ENCODE assay signal across 10 cellular contexts in the genomic region with DNA sequence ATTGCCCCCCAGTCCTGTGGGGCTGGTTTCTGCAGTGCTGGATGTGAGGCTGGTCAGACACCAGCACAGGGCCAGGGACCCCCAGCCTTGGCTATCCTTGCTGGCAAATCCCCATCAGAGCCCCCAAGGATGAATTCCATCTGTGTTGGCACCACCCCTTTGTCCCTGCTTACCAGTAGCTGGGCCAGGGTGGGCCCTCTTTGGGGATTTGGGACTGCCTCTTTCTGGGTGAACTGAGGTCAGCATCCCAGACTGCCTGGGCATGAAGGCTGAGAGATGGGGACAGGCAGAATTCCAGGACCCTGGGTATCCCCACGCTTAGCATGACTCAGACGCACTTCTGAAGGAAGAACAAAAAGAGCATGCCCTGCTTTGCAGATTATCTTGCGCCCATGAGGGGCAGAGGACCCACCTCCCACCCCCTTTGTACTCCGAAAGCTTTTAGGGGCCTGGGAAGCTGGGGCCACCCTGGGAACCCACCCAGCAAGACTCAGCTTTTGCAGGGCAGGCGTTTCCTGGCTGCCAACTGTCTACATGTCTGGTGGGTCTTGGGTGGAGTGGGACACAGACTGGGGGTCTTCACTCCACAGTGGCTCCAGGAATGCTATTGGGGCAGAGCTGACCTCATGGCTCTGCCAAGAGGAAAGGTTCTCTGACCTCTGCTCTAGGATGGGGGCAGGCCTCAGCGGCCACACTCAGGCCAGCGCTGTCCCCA. TPM values are rescaled to one million over a fixed set of nuclear protein-coding genes. Genes with fewer than 3 reads are reported as not detected.
DNase-seq lines count a peak whose midpoint lies in the region; ATAC-seq and TF ChIP-seq lines count a peak whose summit lies in the region.
"Had no signal": no experiment of that assay in that cellular context is flagged by ENCODE, and none has a peak within 500 bp of the region (broad histone marks: within the 10 kb centered on the region; RNA-seq: fewer than 3 reads in every experiment).

No MANE protein-coding gene starts in this region.

- TF ChIP-seq CTCF in type B pancreatic cell (conservative IDR thresholded peaks at IDR 0.05), result no peak
- no peak for TF ChIP-seq CTCF in GM10248 (IDR thresholded peaks at IDR 0.05; ENCODE audit: control extremely low read depth, extremely low read depth, low read depth, missing control alignments)

- H3K27me3 Mint-ChIP-seq in type B pancreatic cell, result peaks cover 16% of the 10 kb centered on the region
- H3K27me3 Mint-ChIP-seq: IgD-negative memory B cell had no signal

- DNase-seq in Right ventricle myocardium inferior (ENCODE audit: missing footprints) (no peak), cardiac septum (ENCODE audit: low spot score) (no peak), fibroblast of peridontal ligament (ENCODE audit: extremely low read depth) (peak; percentile 25), type B pancreatic cell (ENCODE audit: extremely low spot score, unreplicated experiment) (no peak), inferior parietal cortex (ENCODE audit: extremely low spot score) (no peak), T1000 (lab: John Stamatoyannopoulos, UW) (no peak), GM10248 (ENCODE audit: extremely low spot score) (no peak)
- DNase-seq: NCI-H2029 treated with DMSO at 0.1 percent for 48 hours had no signal

- POLR2A ChIA-PET in GM10248 (lab: Yijun Ruan, JAX), result interaction anchor here (0.6 kb wide), 1 partner anchor 12 kb away, joined by 4 read pairs; no protein-coding TSS in a partner anchor

- peaks cover 8% of the 10 kb centered on the region for H3K9me3 Mint-ChIP-seq in type B pancreatic cell

- peaks cover 22% of the 10 kb centered on the region for H3K4me1 Mint-ChIP-seq in type B pancreatic cell (ENCODE audit: unreplicated experiment)
- H3K4me1 Mint-ChIP-seq: IgD-negative memory B cell had no signal

- CTCF ChIA-PET in GM10248 (lab: Yijun Ruan, JAX), result interaction anchor here (0.6 to 2.6 kb wide), 8 partner anchors 10 to 442 kb away, joined by 3 to 18 read pairs (median 4); no protein-coding TSS in a partner anchor

- peak overlapping the region; percentile 75 for H3K27ac Mint-ChIP-seq in type B pancreatic cell

- intact Hi-C loops in Right ventricle myocardium inferior (cut with DNase I) (loop anchor here (1.0 to 2.0 kb wide), 3 partner anchors 267 to 447 kb away; no protein-coding TSS in a partner anchor), cardiac septum (cut with DNase I) (loop anchor here (2.0 to 5.0 kb wide), 3 partner anchors 267 to 451 kb away; no protein-coding TSS in a partner anchor)

- H3K4me3 Mint-ChIP-seq in type B pancreatic cell, result no peak overlapping the region
- H3K4me3 Mint-ChIP-seq: IgD-negative memory B cell had no signal

- peak; percentile 23 for ATAC-seq in Right ventricle myocardium inferior
- ATAC-seq in HG03460 (IDR thresholded peaks at IDR 0.05; ENCODE audit: unreplicated experiment), result peak; percentile 14

- H3K36me3 Mint-ChIP-seq in type B pancreatic cell, result peaks cover 26% of the 10 kb centered on the region

RNA-seq across cellular contexts. Expression of gene RFLNA, which starts 26.8 kb away (rescaled TPM):
- total RNA-seq in Right ventricle myocardium inferior, result 0.19 TPM
- total RNA-seq in cardiac septum, result not detected
- 19.7 and 57.4 TPM in 2 replicates for total RNA-seq in type B pancreatic cell (ENCODE audit: low replicate concordance)

Comparison
In these comparisons a context has a peak if more than half of its experiments do, and no peak if none do; other contexts are left out.
1. RNA of gene RFLNA, which starts 26.8 kb away (total RNA-seq): 19.7 to 57.4 TPM in type B pancreatic cell; 0.19 TPM in Right ventricle myocardium inferior (single experiment) and not detected in cardiac septum (single experiment); every median in the first group is over 10 times any median in the second.